In genomic region chr3:164408356-164408755, GRCh38 we compare ENCODE assay signal across 23 cellular contexts.
"Had no signal": no experiment of that assay in that cellular context is flagged by ENCODE, and none has a peak within 500 bp of the region (broad histone marks: within the 10 kb centered on the region; RNA-seq: fewer than 3 reads in every experiment).

No MANE protein-coding gene starts in this region.

- H3K36me3 ChIP-seq: MG63, SJCRH30 had no signal

- H3K4me3 ChIP-seq: MG63, SJCRH30 had no signal

- H3K4me1 ChIP-seq: SJCRH30 had no signal

- H3K27ac ChIP-seq: RWPE1, SJCRH30 had no signal

- H3K9me3 ChIP-seq: MG63, SJCRH30 had no signal

- ATAC-seq: HepG2, Panc1, Right ventricle myocardium inferior, T-cell had no signal

- DNase-seq: IMR-90, Karpas-422, KG1, MG63, NCI-H1092 treated with DMSO at 0.1 percent for 48 hours, NCI-H1436, NCI-H187, NCI-H2029, NCI-H2081 treated with DMSO at 0.1 percent for 48 hours, NCI-H2171, NCI-H226, NCI-H446, NCI-H510A, NCI-H524 treated with DMSO at 0.1 percent for 48 hours, NCI-H774, SHP77 treated with DMSO at 0.1 percent for 48 hours, SJCRH30, SW 1271, T-cell had no signal

- H3K27me3 ChIP-seq: MG63, SJCRH30 had no signal
